ENCODE assay signal across 7 cellular contexts in genomic region chr17:7589204-7589868, GRCh38. TPM values are rescaled to one million over a fixed set of nuclear protein-coding genes. Genes with fewer than 3 reads are reported as not detected.
DNase-seq lines count a peak whose midpoint lies in the region; ATAC-seq and TF ChIP-seq lines count a peak whose summit lies in the region.

No MANE protein-coding gene starts in this region.

- H3K27ac Mint-ChIP-seq in WTC11: peak overlapping the region; percentile 79
- H3K27ac Mint-ChIP-seq in central memory CD8-positive, alpha-beta T cell (ENCODE audit: low read depth): no peak overlapping the region
- no peak overlapping the region for H3K27ac Mint-ChIP-seq in Caco-2 (ENCODE audit: unreplicated experiment)

- TF ChIP-seq POLR2A in sigmoid colon (IDR thresholded peaks at IDR 0.05): peak in 1 of 2 donors; percentile 13

- H3K27me3 Mint-ChIP-seq in WTC11 (ENCODE audit: low read depth) (no peaks in the 10 kb centered on the region), Caco-2 (ENCODE audit: insufficient read depth, unreplicated experiment) (no peaks in the 10 kb centered on the region)
- no peaks in the 10 kb centered on the region for H3K27me3 Mint-ChIP-seq in central memory CD8-positive, alpha-beta T cell

- POLR2A ChIA-PET in WTC11 (lab: Charles Lee) (interaction anchor here (0.6 to 4.6 kb wide), 19 partner anchors 9 to 186 kb away, joined by 3 to 41 read pairs (median 4); partner anchors contain the start of genes ATP1B2, CD68, EFNB3 and SAT2), Caco-2 (lab: Charles Lee) (no interaction called here)

- H3K4me3 Mint-ChIP-seq in WTC11 (peak overlapping the region; percentile 70), Caco-2 (ENCODE audit: unreplicated experiment) (no peak overlapping the region)
- H3K4me3 Mint-ChIP-seq in central memory CD8-positive, alpha-beta T cell: no peak overlapping the region

- CTCF ChIA-PET in WTC11 (lab: Charles Lee): interaction anchor here (0.6 to 4.3 kb wide), 54 partner anchors 9 to 375 kb away, joined by 3 to 61 read pairs (median 5); partner anchors contain the start of genes ACAP1, ATP1B2, CD68 and DNAH2
- CTCF ChIA-PET in Caco-2 (lab: Charles Lee): no interaction called here

- peak overlapping the region; percentile 82 to 90 (median 86) for H3K27ac ChIP-seq in sigmoid colon

- TF ChIP-seq CTCF in WTC11 (IDR thresholded peaks at IDR 0.05) (peak; percentile 87), sigmoid colon (IDR thresholded peaks at IDR 0.05) (peak; percentile 72 to 89 (median 88)), Caco-2 (IDR thresholded peaks at IDR 0.05; ENCODE audit: insufficient read depth in 1 of 2, low read depth in 1 of 2, low read length in 1 of 2, severe bottlenecking in 1 of 2, unreplicated experiment in 1 of 2) (no peak)

- peaks cover 42% of the 10 kb centered on the region for H3K36me3 Mint-ChIP-seq in WTC11
- H3K36me3 Mint-ChIP-seq in central memory CD8-positive, alpha-beta T cell (ENCODE audit: insufficient read depth): peaks cover 29% of the 10 kb centered on the region
- peaks cover 48% of the 10 kb centered on the region for H3K36me3 Mint-ChIP-seq in Caco-2 (ENCODE audit: insufficient read depth, unreplicated experiment)

- peak; percentile 96 for DNase-seq in H7
- peak; percentile 91 for DNase-seq in WTC11 (ENCODE audit: low spot score)
- DNase-seq in central memory CD8-positive, alpha-beta T cell (ENCODE audit: low spot score in 2 of 2): peak in 1 of 2 donors; percentile 48
- peak; percentile 88 for DNase-seq in iPS-NIHi11 (ENCODE audit: low spot score)
- DNase-seq in sigmoid colon: peak; percentile 94
- DNase-seq in NK-92 treated with Interleukin-12 subunit alpha and Interleukin-12 subunit beta, amount 100 ng/mL, for 24 hours (lab: John Stamatoyannopoulos, UW): no peak
- no peak for DNase-seq in Caco-2

- no peaks in the 10 kb centered on the region for H3K9me3 ChIP-seq in sigmoid colon
- no peaks in the 10 kb centered on the region for H3K9me3 ChIP-seq in Caco-2

- no peak for TF ChIP-seq EP300 in sigmoid colon (IDR thresholded peaks at IDR 0.05)

- H3K36me3 ChIP-seq in H7 (replicated peaks; ENCODE audit: control insufficient read depth, insufficient read depth, low read length) (peaks cover 19% of the 10 kb centered on the region), sigmoid colon (peaks cover 26 to 46% (median 35%) of the 10 kb centered on the region in 4 donors), Caco-2 (ENCODE audit: control insufficient read depth, insufficient read depth, low read length) (no peaks in the 10 kb centered on the region; the same call in 1 of the 2 replicates)

- WGBS in sigmoid colon, 2 donors: 33 to 36% methylated on average over 56 of the region's 56 CpGs

- ATAC-seq in WTC11: peak; percentile 71
- peak; percentile 60 for ATAC-seq in central memory CD8-positive, alpha-beta T cell (replicated peaks; ENCODE audit: extremely low read depth, poor library complexity, severe bottlenecking)

- H3K4me3 ChIP-seq in H7 (ENCODE audit: insufficient read depth, low read depth, low read length) (peak overlapping the region; percentile 76), sigmoid colon (peak overlapping the region; percentile 61 to 73 (median 69)), Caco-2 (ENCODE audit: low read depth, low read length) (no peak overlapping the region)

- intact Hi-C loops in sigmoid colon (cut with DNase I): loop anchor here (2.0 to 10.0 kb wide), 3 partner anchors 75 to 265 kb away; partner anchors contain the start of genes CYB5D1, KCTD11, NAA38 and TMEM88
- intact Hi-C loops in Caco-2 (cut with micrococcal nuclease; ENCODE audit: unreplicated experiment): no loop called here

- H3K4me1 ChIP-seq in sigmoid colon (peaks cover 0 to 46% (median 39%) of the 10 kb centered on the region in 4 donors), Caco-2 (no peaks in the 10 kb centered on the region)

- H3K27me3 ChIP-seq in H7 (ENCODE audit: control insufficient read depth, insufficient read depth, low read length) (no peaks in the 10 kb centered on the region), sigmoid colon (no peaks in the 10 kb centered on the region), Caco-2 (replicated peaks; ENCODE audit: control insufficient read depth, insufficient read depth, low read length) (no peaks in the 10 kb centered on the region)

- H3K9me3 Mint-ChIP-seq in WTC11: no peaks in the 10 kb centered on the region
- H3K9me3 Mint-ChIP-seq in central memory CD8-positive, alpha-beta T cell: no peaks in the 10 kb centered on the region
- H3K9me3 Mint-ChIP-seq in Caco-2 (ENCODE audit: unreplicated experiment): no peaks in the 10 kb centered on the region

- peaks cover 38% of the 10 kb centered on the region for H3K4me1 Mint-ChIP-seq in WTC11
- H3K4me1 Mint-ChIP-seq in central memory CD8-positive, alpha-beta T cell: peaks cover 15% of the 10 kb centered on the region
- H3K4me1 Mint-ChIP-seq in Caco-2 (ENCODE audit: low read depth, unreplicated experiment): peaks cover 4% of the 10 kb centered on the region

- no TSS peak for BruUV-seq in Caco-2 (replicated peaks; lab: Mats Ljungman, UMichigan)

TF ChIP-seq in WTC11, 78 proteins besides CTCF, POLR2A, EP300 and RAD21 (continues in another document):
- TF ChIP-seq, protein P1, sequence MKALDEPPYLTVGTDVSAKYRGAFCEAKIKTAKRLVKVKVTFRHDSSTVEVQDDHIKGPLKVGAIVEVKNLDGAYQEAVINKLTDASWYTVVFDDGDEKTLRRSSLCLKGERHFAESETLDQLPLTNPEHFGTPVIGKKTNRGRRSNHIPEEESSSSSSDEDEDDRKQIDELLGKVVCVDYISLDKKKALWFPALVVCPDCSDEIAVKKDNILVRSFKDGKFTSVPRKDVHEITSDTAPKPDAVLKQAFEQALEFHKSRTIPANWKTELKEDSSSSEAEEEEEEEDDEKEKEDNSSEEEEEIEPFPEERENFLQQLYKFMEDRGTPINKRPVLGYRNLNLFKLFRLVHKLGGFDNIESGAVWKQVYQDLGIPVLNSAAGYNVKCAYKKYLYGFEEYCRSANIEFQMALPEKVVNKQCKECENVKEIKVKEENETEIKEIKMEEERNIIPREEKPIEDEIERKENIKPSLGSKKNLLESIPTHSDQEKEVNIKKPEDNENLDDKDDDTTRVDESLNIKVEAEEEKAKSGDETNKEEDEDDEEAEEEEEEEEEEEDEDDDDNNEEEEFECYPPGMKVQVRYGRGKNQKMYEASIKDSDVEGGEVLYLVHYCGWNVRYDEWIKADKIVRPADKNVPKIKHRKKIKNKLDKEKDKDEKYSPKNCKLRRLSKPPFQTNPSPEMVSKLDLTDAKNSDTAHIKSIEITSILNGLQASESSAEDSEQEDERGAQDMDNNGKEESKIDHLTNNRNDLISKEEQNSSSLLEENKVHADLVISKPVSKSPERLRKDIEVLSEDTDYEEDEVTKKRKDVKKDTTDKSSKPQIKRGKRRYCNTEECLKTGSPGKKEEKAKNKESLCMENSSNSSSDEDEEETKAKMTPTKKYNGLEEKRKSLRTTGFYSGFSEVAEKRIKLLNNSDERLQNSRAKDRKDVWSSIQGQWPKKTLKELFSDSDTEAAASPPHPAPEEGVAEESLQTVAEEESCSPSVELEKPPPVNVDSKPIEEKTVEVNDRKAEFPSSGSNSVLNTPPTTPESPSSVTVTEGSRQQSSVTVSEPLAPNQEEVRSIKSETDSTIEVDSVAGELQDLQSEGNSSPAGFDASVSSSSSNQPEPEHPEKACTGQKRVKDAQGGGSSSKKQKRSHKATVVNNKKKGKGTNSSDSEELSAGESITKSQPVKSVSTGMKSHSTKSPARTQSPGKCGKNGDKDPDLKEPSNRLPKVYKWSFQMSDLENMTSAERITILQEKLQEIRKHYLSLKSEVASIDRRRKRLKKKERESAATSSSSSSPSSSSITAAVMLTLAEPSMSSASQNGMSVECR (CRISPR knock-in tag; IDR thresholded peaks at IDR 0.05; ENCODE audit: borderline replicate concordance): peak; percentile 9; the same call in 1 of the 2 replicates
- TF ChIP-seq, protein P2, sequence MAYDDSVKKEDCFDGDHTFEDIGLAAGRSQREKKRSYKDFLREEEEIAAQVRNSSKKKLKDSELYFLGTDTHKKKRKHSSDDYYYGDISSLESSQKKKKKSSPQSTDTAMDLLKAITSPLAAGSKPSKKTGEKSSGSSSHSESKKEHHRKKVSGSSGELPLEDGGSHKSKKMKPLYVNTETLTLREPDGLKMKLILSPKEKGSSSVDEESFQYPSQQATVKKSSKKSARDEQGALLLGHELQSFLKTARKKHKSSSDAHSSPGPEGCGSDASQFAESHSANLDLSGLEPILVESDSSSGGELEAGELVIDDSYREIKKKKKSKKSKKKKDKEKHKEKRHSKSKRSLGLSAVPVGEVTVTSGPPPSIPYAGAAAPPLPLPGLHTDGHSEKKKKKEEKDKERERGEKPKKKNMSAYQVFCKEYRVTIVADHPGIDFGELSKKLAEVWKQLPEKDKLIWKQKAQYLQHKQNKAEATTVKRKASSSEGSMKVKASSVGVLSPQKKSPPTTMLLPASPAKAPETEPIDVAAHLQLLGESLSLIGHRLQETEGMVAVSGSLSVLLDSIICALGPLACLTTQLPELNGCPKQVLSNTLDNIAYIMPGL (CRISPR knock-in tag; IDR thresholded peaks at IDR 0.05): peak; percentile 94; the same call in 1 of the 2 replicates
- TF ChIP-seq ZNF317 (CRISPR knock-in tag; IDR thresholded peaks at IDR 0.05; ENCODE audit: borderline replicate concordance, low read depth): no peak

RNA-seq across cellular contexts. Expression of gene SOX15, which starts 0.6 kb away (rescaled TPM):
- total RNA-seq in H7 (2014; rRNA removed; shearing (Covaris generic)): 33.8 and 44.0 TPM in 2 replicates
- total RNA-seq in WTC11 (2021) (15.2 to 19.9 TPM (median 17.5 TPM) in 3 replicates), sigmoid colon (10 to 100 TPM in 2 of 4 donors, 1 to 10 TPM in 2; 2.5 to 15.3 (median 10.5) TPM), Caco-2 (2022) (0.53 TPM in 1 of 2 replicates, not detected in the other)
- polyA plus RNA-seq in sigmoid colon: 1 to 10 TPM in 2 of 3 donors, not detected in 1; 1.2 TPM

RNA-seq across cellular contexts. Expression of gene MPDU1, which starts 5.7 kb away (rescaled TPM):
- total RNA-seq in H7 (2014; rRNA removed; shearing (Covaris generic)): 111 and 146 TPM in 2 replicates
- 55.3 to 57.7 TPM (median 57.0 TPM) in 3 replicates for total RNA-seq in WTC11 (2021)
- total RNA-seq in sigmoid colon: 10 to 100 TPM; 38.5 to 67.1 (median 50.8) TPM
- polyA plus RNA-seq in sigmoid colon: 100 to 1,000 TPM in 1 of 3 donors, 10 to 100 TPM in 2; 38.4 to 121 (median 45.3) TPM
- total RNA-seq in Caco-2 (2022): 44.2 and 49.7 TPM in 2 replicates

RNA-seq across cellular contexts. Expression of gene CD68, which starts 9.9 kb away (rescaled TPM):
- total RNA-seq in H7 (2014; rRNA removed; shearing (Covaris generic)): 0.22 and 0.55 TPM in 2 replicates
- total RNA-seq in WTC11 (2021): 0.41 to 0.87 TPM (median 0.72 TPM) in 3 replicates
- 10 to 100 TPM; 24.6 to 56.4 (median 37.0) TPM for total RNA-seq in sigmoid colon
- polyA plus RNA-seq in sigmoid colon: 100 to 1,000 TPM in 2 of 3 donors, 10 to 100 TPM in 1; 58.3 to 161 (median 118) TPM
- total RNA-seq in Caco-2 (2022): 1.1 and 1.6 TPM in 2 replicates

RNA-seq across cellular contexts. Expression of gene FXR2, which starts 25.4 kb away (rescaled TPM):
- total RNA-seq in H7 (2014; rRNA removed; shearing (Covaris generic)): 49.0 and 52.0 TPM in 2 replicates
- total RNA-seq in WTC11 (2021): 32.5 to 35.1 TPM (median 33.3 TPM) in 3 replicates
- 10 to 100 TPM; 33.8 to 35.5 (median 34.6) TPM for total RNA-seq in sigmoid colon
- 10 to 100 TPM; 21.3 to 27.4 (median 21.6) TPM for polyA plus RNA-seq in sigmoid colon
- total RNA-seq in Caco-2 (2022): 20.5 and 25.3 TPM in 2 replicates

RNA-seq across cellular contexts. Expression of gene SENP3, which starts 27.6 kb away (rescaled TPM):
- total RNA-seq in H7 (2014; rRNA removed; shearing (Covaris generic)): 137 and 203 TPM in 2 replicates
- 72.2 to 85.4 TPM (median 75.2 TPM) in 3 replicates for total RNA-seq in WTC11 (2021)
- total RNA-seq in sigmoid colon: 10 to 100 TPM; 73.5 to 91.1 (median 81.1) TPM
- 10 to 100 TPM; 28.2 to 55.4 (median 35.6) TPM for polyA plus RNA-seq in sigmoid colon
- total RNA-seq in Caco-2 (2022): 29.2 and 30.2 TPM in 2 replicates

Comparison
In these comparisons a context has a peak if more than half of its experiments do, and no peak if none do; other contexts are left out.
1. DNase-seq: peak in H7 (single experiment), WTC11 (single experiment), iPS-NIHi11 (single experiment) and sigmoid colon (single experiment); none in NK-92 treated with Interleukin-12 subunit alpha and Interleukin-12 subunit beta, amount 100 ng/mL, for 24 hours (single experiment) and Caco-2 (0 of 2).
2. CTCF ChIP-seq: peak in WTC11 (single experiment) and sigmoid colon (4 of 4); none in Caco-2 (0 of 2).